In the genomic region with DNA sequence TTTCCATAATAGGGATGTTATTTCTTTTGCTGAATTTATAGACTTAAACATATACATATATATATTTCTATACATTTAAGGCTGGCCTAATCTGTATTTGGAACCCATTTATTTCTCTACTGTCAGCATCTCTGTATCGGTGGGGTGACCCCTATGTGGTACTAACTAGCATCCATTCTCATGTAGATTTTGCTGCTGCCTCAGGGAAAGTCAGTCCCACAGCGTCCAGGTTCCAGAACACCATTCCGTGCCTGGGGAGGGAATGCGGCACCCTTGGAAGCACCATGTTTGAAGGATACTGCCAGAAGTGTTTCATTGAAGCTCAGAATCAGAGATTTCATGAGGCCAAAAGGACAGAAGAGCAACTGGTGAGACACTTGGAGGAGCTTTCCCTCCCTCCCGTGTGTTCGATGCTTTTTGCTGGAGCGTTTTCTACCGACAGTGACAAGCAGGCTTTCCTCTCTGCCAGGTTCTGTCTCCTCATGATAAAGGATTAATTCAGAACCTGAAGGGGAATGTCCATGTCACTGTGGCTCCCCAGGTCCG, we compare ENCODE assay signal across 19 cellular contexts. TPM values are rescaled to one million over a fixed set of nuclear protein-coding genes. Genes with fewer than 3 reads are reported as not detected.
DNase-seq lines count a peak whose midpoint lies in the region; ATAC-seq and TF ChIP-seq lines count a peak whose summit lies in the region.
"Had no signal": no experiment of that assay in that cellular context is flagged by ENCODE, and none has a peak within 500 bp of the region (broad histone marks: within the 10 kb centered on the region; RNA-seq: fewer than 3 reads in every experiment).

No MANE protein-coding gene starts in this region.

- TF ChIP-seq CTCF in left lung (IDR thresholded peaks at IDR 0.05) = no peak
- no peak for TF ChIP-seq CTCF in GM13976 (IDR thresholded peaks at IDR 0.05; ENCODE audit: borderline replicate concordance, control extremely low read depth, extremely low read depth, insufficient read depth, missing control alignments)

- peaks cover 30 to 70% of the 10 kb centered on the region in 2 donors for H3K36me3 Mint-ChIP-seq in activated T-cell treated with anti-CD3 and anti-CD28 coated beads, Interleukin-2, amount 50 U/mL, for 72 hours (ENCODE audit: insufficient read depth in 2 of 2)
- H3K36me3 Mint-ChIP-seq in T-cell = peaks cover 73% of the 10 kb centered on the region

- H3K9me3 Mint-ChIP-seq in activated T-cell treated with anti-CD3 and anti-CD28 coated beads, Interleukin-2, amount 50 U/mL, for 72 hours = peaks cover 0 to 3% of the 10 kb centered on the region in 2 donors
- no peaks in the 10 kb centered on the region for H3K9me3 Mint-ChIP-seq in T-cell
- peaks cover 0 to 5% of the 10 kb centered on the region in 2 donors for H3K9me3 Mint-ChIP-seq in stimulated activated naive CD8-positive, alpha-beta T cell treated with anti-CD3 and anti-CD28 coated beads, Interleukin-15, amount 100 ng/mL, for 72 hours
- H3K9me3 Mint-ChIP-seq: T-helper 2 cell treated with Interferon-gamma antibody and Interleukin-4, amounts not matched to agents 5 μg/mL and 100 μg/mL, for 36 hours had no signal

- intact Hi-C loops in left lung (cut with DNase I) = no loop called here

- H3K4me3 ChIP-seq in left lung = no peak overlapping the region
- H3K4me3 ChIP-seq: body of pancreas, esophagus squamous epithelium, heart right ventricle had no signal

- H3K27ac Mint-ChIP-seq in activated T-cell treated with anti-CD3 and anti-CD28 coated beads, Interleukin-2, amount 50 U/mL, for 72 hours = peak overlapping the region; percentile 69
- H3K27ac Mint-ChIP-seq in T-cell = peak overlapping the region; percentile 75 to 85
- H3K27ac Mint-ChIP-seq in stimulated activated naive CD8-positive, alpha-beta T cell treated with anti-CD3 and anti-CD28 coated beads, Interleukin-15, amount 100 ng/mL, for 72 hours = peak overlapping the region in 1 of 2 donors; percentile 67

- no peaks in the 10 kb centered on the region for H3K27me3 Mint-ChIP-seq in activated T-cell treated with anti-CD3 and anti-CD28 coated beads, Interleukin-2, amount 50 U/mL, for 72 hours (ENCODE audit: low read depth)
- no peaks in the 10 kb centered on the region for H3K27me3 Mint-ChIP-seq in T-cell
- no peaks in the 10 kb centered on the region for H3K27me3 Mint-ChIP-seq in stimulated activated naive CD8-positive, alpha-beta T cell treated with anti-CD3 and anti-CD28 coated beads, Interleukin-15, amount 100 ng/mL, for 72 hours

- peaks cover 5 to 85% of the 10 kb centered on the region in 2 donors for H3K36me3 ChIP-seq in left lung

- H3K27me3 ChIP-seq in left lung = no peaks in the 10 kb centered on the region
- H3K27me3 ChIP-seq: body of pancreas, esophagus squamous epithelium, heart right ventricle had no signal

- H3K4me3 Mint-ChIP-seq in activated T-cell treated with anti-CD3 and anti-CD28 coated beads, Interleukin-2, amount 50 U/mL, for 72 hours = peak overlapping the region; percentile 30 to 84
- H3K4me3 Mint-ChIP-seq in T-cell = peak overlapping the region in 1 of 3 donors; percentile 61
- peak overlapping the region; percentile 53 to 59 for H3K4me3 Mint-ChIP-seq in stimulated activated naive CD8-positive, alpha-beta T cell treated with anti-CD3 and anti-CD28 coated beads, Interleukin-15, amount 100 ng/mL, for 72 hours
- H3K4me3 Mint-ChIP-seq: T-helper 2 cell treated with Interferon-gamma antibody and Interleukin-4, amounts not matched to agents 5 μg/mL and 100 μg/mL, for 36 hours had no signal

- POLR2A ChIA-PET in T-cell (lab: Charles Lee) = interaction anchor here (0.6 to 6.1 kb wide), 8 partner anchors 8 to 172 kb away, joined by 3 to 204 read pairs (median 4); partner anchors contain the start of gene TNFAIP3 (in 1 of the 2)

- peaks cover 90% of the 10 kb centered on the region for H3K4me1 Mint-ChIP-seq in activated T-cell treated with anti-CD3 and anti-CD28 coated beads, Interleukin-2, amount 50 U/mL, for 72 hours (ENCODE audit: low read depth)
- peaks cover 84 to 94% (median 86%) of the 10 kb centered on the region in 3 donors for H3K4me1 Mint-ChIP-seq in T-cell
- H3K4me1 Mint-ChIP-seq in stimulated activated naive CD8-positive, alpha-beta T cell treated with anti-CD3 and anti-CD28 coated beads, Interleukin-15, amount 100 ng/mL, for 72 hours = peaks cover 89% of the 10 kb centered on the region

- in situ Hi-C loops in GM13976 (cut with MboI; ENCODE audit: low sequenced_read_pairs, unreplicated experiment) = loop anchor here (10.0 kb wide), 1 partner anchor 65 kb away; no protein-coding TSS in a partner anchor

- ATAC-seq in activated T-cell treated with anti-CD3 and anti-CD28 coated beads, Interleukin-2, amount 50 U/mL, for 72 hours (replicated peaks in 1 of 2) = no peak
- no peak for ATAC-seq in T-cell (replicated peaks in 1 of 4)
- ATAC-seq in stimulated activated naive CD8-positive, alpha-beta T cell treated with anti-CD3 and anti-CD28 coated beads, Interleukin-15, amount 100 ng/mL, for 72 hours = no peak
- ATAC-seq in left lung = no peak
- ATAC-seq: body of pancreas had no signal

- peaks cover 8 to 94% of the 10 kb centered on the region in 2 donors for H3K4me1 ChIP-seq in left lung
- H3K4me1 ChIP-seq: body of pancreas had no signal

- H3K27ac ChIP-seq in epithelial cell of prostate (peak overlapping the region; percentile 36), left lung (peak overlapping the region in 1 of 2 donors; percentile 70)
- H3K27ac ChIP-seq: body of pancreas had no signal

- CTCF ChIA-PET in T-cell (lab: Charles Lee) = interaction anchor here (0.6 to 3.3 kb wide), 4 partner anchors 13 to 95 kb away, joined by 3 to 14 read pairs (median 6); no protein-coding TSS in a partner anchor

- peaks cover 0 to 2% of the 10 kb centered on the region in 2 donors for H3K9me3 ChIP-seq in left lung
- H3K9me3 ChIP-seq: body of pancreas, esophagus squamous epithelium had no signal

- no peak for DNase-seq in activated T-cell treated with anti-CD3 and anti-CD28 coated beads, Interleukin-2, amount 50 U/mL, for 72 hours
- DNase-seq in activated T-cell treated with anti-CD3 and anti-CD28 coated beads for 4 hours (no peak), T-cell (peak in 2 of 34 experiments; percentile 14 to 36), epithelial cell of prostate (ENCODE audit: low read depth, low spot score) (no peak), left lung (no peak), GM13976 (ENCODE audit: low spot score) (no peak), glomerular visceral epithelial cell (ENCODE audit: extremely low spot score) (no peak)
- no peak for DNase-seq in stimulated activated naive CD8-positive, alpha-beta T cell treated with anti-CD3 and anti-CD28 coated beads, Interleukin-15, amount 100 ng/mL, for 72 hours
- DNase-seq: activated CD4-positive, alpha-beta T cell treated with anti-CD3 and anti-CD28 coated beads for 1 hour; body of pancreas; dermis blood vessel endothelial cell; esophagus squamous epithelium; GF-D8; Kasumi-1; kidney glomerular epithelial cell; occipital lobe; stimulated activated CD4-positive, alpha-beta T cell treated with anti-CD3 and anti-CD28 coated beads, Interleukin-2, amount 100 ng/mL, for 48 hours had no signal

RNA-seq across cellular contexts. Expression of gene TNFAIP3, which starts 12.9 kb away (rescaled TPM):
- total RNA-seq in activated T-cell treated with anti-CD3 and anti-CD28 coated beads, Interleukin-2, amount 50 U/mL, for 72 hours = 100 to 1,000 TPM; 350 to 510 TPM
- total RNA-seq in T-cell (1,000 to 10,000 TPM in 2 of 5 donors, 100 to 1,000 TPM in 3; 109 to 2,994 (median 145) TPM), left lung (100 to 1,000 TPM in 1 of 2 donors, 10 to 100 TPM in 1; 22.6 to 102 TPM)
